1 cellular context compared by ENCODE assay signal in the genomic region with DNA sequence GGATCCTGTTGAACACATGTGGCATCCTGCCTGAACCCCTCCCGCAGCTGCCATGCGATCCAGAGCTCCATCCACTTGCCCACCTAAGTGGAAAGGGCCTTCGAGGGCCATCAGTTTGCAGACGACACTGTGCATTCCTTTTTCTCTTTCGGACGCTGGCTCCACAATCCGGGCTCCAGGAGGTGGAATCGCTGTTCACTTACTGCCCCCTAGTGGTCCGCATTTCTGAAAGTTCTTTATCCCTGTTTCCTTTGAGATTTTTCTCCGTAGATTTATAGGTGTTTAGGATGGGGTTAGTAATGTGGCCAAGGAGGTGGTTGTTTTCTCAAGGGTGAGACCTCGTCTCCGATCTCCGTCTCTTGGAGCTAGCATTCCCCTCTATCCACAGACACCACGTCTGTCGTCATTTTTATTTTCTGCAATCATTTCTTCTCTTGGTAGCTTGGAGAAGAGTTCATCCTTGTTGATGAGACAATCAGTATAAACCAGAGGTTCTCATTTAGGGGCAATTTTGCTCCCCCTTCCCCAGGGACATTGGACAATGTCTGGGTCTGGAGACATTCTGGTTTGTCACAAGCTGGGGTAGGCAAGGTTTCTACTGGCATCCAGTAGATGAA.
TF ChIP-seq lines count a peak whose summit lies in the region.

No MANE protein-coding gene starts in this region.

TF ChIP-seq in WTC11, 78 proteins besides CTCF, POLR2A, EP300 and RAD21 (continued from another document):
- TF ChIP-seq, protein P1, sequence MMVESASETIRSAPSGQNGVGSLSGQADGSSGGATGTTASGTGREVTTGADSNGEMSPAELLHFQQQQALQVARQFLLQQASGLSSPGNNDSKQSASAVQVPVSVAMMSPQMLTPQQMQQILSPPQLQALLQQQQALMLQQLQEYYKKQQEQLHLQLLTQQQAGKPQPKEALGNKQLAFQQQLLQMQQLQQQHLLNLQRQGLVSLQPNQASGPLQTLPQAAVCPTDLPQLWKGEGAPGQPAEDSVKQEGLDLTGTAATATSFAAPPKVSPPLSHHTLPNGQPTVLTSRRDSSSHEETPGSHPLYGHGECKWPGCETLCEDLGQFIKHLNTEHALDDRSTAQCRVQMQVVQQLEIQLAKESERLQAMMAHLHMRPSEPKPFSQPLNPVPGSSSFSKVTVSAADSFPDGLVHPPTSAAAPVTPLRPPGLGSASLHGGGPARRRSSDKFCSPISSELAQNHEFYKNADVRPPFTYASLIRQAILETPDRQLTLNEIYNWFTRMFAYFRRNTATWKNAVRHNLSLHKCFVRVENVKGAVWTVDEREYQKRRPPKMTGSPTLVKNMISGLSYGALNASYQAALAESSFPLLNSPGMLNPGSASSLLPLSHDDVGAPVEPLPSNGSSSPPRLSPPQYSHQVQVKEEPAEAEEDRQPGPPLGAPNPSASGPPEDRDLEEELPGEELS (CRISPR knock-in tag; IDR thresholded peaks at IDR 0.05) = no peak
- TF ChIP-seq SOX15 (CRISPR knock-in tag; IDR thresholded peaks at IDR 0.05) (no peak), NR1H2 (CRISPR knock-in tag; IDR thresholded peaks at IDR 0.05) (no peak), CREM (CRISPR knock-in tag; IDR thresholded peaks at IDR 0.05) (no peak), IRF2 (CRISPR knock-in tag; IDR thresholded peaks at IDR 0.05; ENCODE audit: borderline replicate concordance, low read depth) (no peak), E2F5 (CRISPR knock-in tag; IDR thresholded peaks at IDR 0.05) (no peak)
- TF ChIP-seq, protein P2, sequence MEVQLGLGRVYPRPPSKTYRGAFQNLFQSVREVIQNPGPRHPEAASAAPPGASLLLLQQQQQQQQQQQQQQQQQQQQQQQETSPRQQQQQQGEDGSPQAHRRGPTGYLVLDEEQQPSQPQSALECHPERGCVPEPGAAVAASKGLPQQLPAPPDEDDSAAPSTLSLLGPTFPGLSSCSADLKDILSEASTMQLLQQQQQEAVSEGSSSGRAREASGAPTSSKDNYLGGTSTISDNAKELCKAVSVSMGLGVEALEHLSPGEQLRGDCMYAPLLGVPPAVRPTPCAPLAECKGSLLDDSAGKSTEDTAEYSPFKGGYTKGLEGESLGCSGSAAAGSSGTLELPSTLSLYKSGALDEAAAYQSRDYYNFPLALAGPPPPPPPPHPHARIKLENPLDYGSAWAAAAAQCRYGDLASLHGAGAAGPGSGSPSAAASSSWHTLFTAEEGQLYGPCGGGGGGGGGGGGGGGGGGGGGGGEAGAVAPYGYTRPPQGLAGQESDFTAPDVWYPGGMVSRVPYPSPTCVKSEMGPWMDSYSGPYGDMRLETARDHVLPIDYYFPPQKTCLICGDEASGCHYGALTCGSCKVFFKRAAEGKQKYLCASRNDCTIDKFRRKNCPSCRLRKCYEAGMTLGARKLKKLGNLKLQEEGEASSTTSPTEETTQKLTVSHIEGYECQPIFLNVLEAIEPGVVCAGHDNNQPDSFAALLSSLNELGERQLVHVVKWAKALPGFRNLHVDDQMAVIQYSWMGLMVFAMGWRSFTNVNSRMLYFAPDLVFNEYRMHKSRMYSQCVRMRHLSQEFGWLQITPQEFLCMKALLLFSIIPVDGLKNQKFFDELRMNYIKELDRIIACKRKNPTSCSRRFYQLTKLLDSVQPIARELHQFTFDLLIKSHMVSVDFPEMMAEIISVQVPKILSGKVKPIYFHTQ (CRISPR knock-in tag; IDR thresholded peaks at IDR 0.05) = no peak
- TF ChIP-seq, protein P3, sequence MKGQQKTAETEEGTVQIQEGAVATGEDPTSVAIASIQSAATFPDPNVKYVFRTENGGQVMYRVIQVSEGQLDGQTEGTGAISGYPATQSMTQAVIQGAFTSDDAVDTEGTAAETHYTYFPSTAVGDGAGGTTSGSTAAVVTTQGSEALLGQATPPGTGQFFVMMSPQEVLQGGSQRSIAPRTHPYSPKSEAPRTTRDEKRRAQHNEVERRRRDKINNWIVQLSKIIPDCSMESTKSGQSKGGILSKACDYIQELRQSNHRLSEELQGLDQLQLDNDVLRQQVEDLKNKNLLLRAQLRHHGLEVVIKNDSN (CRISPR knock-in tag; IDR thresholded peaks at IDR 0.05) = no peak
TF ChIP-seq in WTC11: peak in this region for 0.
